ENCODE assay signal across 20 cellular contexts in genomic region chr4:4408132-4408523, GRCh38. TPM values are rescaled to one million over a fixed set of nuclear protein-coding genes. Genes with fewer than 3 reads are reported as not detected.
DNase-seq lines count a peak whose midpoint lies in the region; ATAC-seq, FAIRE-seq and TF ChIP-seq lines count a peak whose summit lies in the region.
"Had no signal": no experiment of that assay in that cellular context is flagged by ENCODE, and none has a peak within 500 bp of the region (broad histone marks: within the 10 kb centered on the region; RNA-seq: fewer than 3 reads in every experiment).

No MANE protein-coding gene starts in this region.

- H3K9ac ChIP-seq in BLaER1 treated with 17β-estradiol and CSF1 and Interleukin-3, amounts not matched to agents 10 nM and 100 nM, result no peak overlapping the region
- no peak overlapping the region for H3K9ac ChIP-seq in OCI-LY1 (ENCODE audit: low read length)
- H3K9ac ChIP-seq in kidney (ENCODE audit: low read length in 2 of 2), result no peak overlapping the region

- peaks cover 22 to 43% (median 37%) of the 10 kb centered on the region in 11 experiments; a peak in 21 of 22 replicates for H3K27me3 ChIP-seq in BLaER1 treated with 17β-estradiol and CSF1 and Interleukin-3, amounts not matched to agents 10 nM and 100 nM
- H3K27me3 ChIP-seq in OCI-LY1 (ENCODE audit: insufficient read depth, low read length), result no peaks in the 10 kb centered on the region
- H3K27me3 ChIP-seq in suprapubic skin, result peaks cover 8% of the 10 kb centered on the region

- no peaks in the 10 kb centered on the region for H3K4me1 ChIP-seq in A549
- H3K4me1 ChIP-seq in BLaER1 treated with 17β-estradiol and CSF1 and Interleukin-3, amounts not matched to agents 10 nM and 100 nM, result peaks cover 0 to 41% (median 30%) of the 10 kb centered on the region in 10 experiments; a peak in 16 of 20 replicates
- H3K4me1 ChIP-seq in OCI-LY1 (ENCODE audit: insufficient read depth, low read length, severe bottlenecking), result peaks cover 32% of the 10 kb centered on the region
- no peaks in the 10 kb centered on the region for H3K4me1 ChIP-seq in kidney (ENCODE audit: control insufficient read depth in 1 of 2, insufficient read depth in 1 of 2, low read depth in 1 of 2, low read length in 2 of 2)
- peaks cover 13% of the 10 kb centered on the region for H3K4me1 ChIP-seq in suprapubic skin

- no peak for FAIRE-seq in A549 (lab: Jason Lieb, UNC)
- no peak for FAIRE-seq in kidney (lab: Jason Lieb, UNC)
- FAIRE-seq: D721Med, GM12892, GM19239, H54 had no signal

- no peak overlapping the region for H3K4me3 ChIP-seq in A549
- no peak overlapping the region for H3K4me3 ChIP-seq in BLaER1 treated with 17β-estradiol and CSF1 and Interleukin-3, amounts not matched to agents 10 nM and 100 nM
- no peak overlapping the region for H3K4me3 ChIP-seq in OCI-LY1 (ENCODE audit: low read depth, low read length, poor library complexity, severe bottlenecking)
- no peak overlapping the region for H3K4me3 ChIP-seq in kidney (ENCODE audit: low read length in 2 of 2)
- no peak overlapping the region for H3K4me3 ChIP-seq in suprapubic skin

- no peak for TF ChIP-seq POLR2A in A549 (IDR thresholded peaks at IDR 0.05; ENCODE audit: low read length)
- no peak for TF ChIP-seq POLR2A in suprapubic skin (IDR thresholded peaks at IDR 0.05)

- intact Hi-C loops in kidney (cut with DNase I), result no loop called here

- WGBS in A549 (ENCODE audit: missing lambda C conversion rate), result 36% methylated on average over 10 of the region's 13 CpGs
- WGBS in suprapubic skin, result 23% methylated on average over 10 of the region's 13 CpGs

- no peaks in the 10 kb centered on the region for H3K36me3 ChIP-seq in BLaER1 treated with 17β-estradiol and CSF1 and Interleukin-3, amounts not matched to agents 10 nM and 100 nM
- H3K36me3 ChIP-seq in OCI-LY1 (ENCODE audit: insufficient read depth, low read length) (peaks cover 35% of the 10 kb centered on the region), kidney (ENCODE audit: control insufficient read depth in 1 of 2, insufficient read depth in 2 of 2, low read length in 2 of 2) (no peaks in the 10 kb centered on the region), suprapubic skin (peaks cover 8% of the 10 kb centered on the region)

- no peak overlapping the region for H3K4me2 ChIP-seq in A549
- peak overlapping the region in 8 of 11 experiments; percentile 53 to 85 (median 72); a peak in 14 of 22 replicates for H3K4me2 ChIP-seq in BLaER1 treated with 17β-estradiol and CSF1 and Interleukin-3, amounts not matched to agents 10 nM and 100 nM
- H3K4me2 ChIP-seq in OCI-LY1 (ENCODE audit: low read length), result no peak overlapping the region

- TF ChIP-seq CTCF in A549 (IDR thresholded peaks at IDR 0.05), result no peak
- no peak for TF ChIP-seq CTCF in OCI-LY1 (IDR thresholded peaks at IDR 0.05; ENCODE audit: low read length)
- no peak for TF ChIP-seq CTCF in kidney (IDR thresholded peaks at IDR 0.05; ENCODE audit: borderline replicate concordance, extremely low read depth, insufficient read depth)
- TF ChIP-seq CTCF in suprapubic skin (IDR thresholded peaks at IDR 0.05), result no peak

- H2AFZ ChIP-seq in OCI-LY1 (ENCODE audit: low read length), result no peak overlapping the region

- POLR2A ChIA-PET in A549 (lab: Yijun Ruan, JAX), result no interaction called here

- peaks cover 0 to 33% (median 0%) of the 10 kb centered on the region in 11 experiments; a peak in 7 of 22 replicates for H4K20me1 ChIP-seq in BLaER1 treated with 17β-estradiol and CSF1 and Interleukin-3, amounts not matched to agents 10 nM and 100 nM
- H4K20me1 ChIP-seq in OCI-LY1 (ENCODE audit: insufficient read depth, low read length), result no peaks in the 10 kb centered on the region

- no peaks in the 10 kb centered on the region for H3K9me2 ChIP-seq in OCI-LY1 (ENCODE audit: low read depth, low read length)

- H3K27ac ChIP-seq in A549 (no peak overlapping the region), OCI-LY1 (ENCODE audit: low read depth, low read length, poor library complexity, severe bottlenecking) (peak overlapping the region; percentile 67), kidney (ENCODE audit: low read depth in 2 of 2, low read length in 2 of 2) (no peak overlapping the region), suprapubic skin (no peak overlapping the region)
- no peak overlapping the region for H3K27ac ChIP-seq in BLaER1 treated with 17β-estradiol and CSF1 and Interleukin-3, amounts not matched to agents 10 nM and 100 nM

- CTCF ChIA-PET in A549 (lab: Yijun Ruan, JAX), result no interaction called here

- no peak for TF ChIP-seq EP300 in A549 (IDR thresholded peaks at IDR 0.05)
- no peak for TF ChIP-seq EP300 in suprapubic skin (IDR thresholded peaks at IDR 0.05)

- no peaks in the 10 kb centered on the region for H3K79me2 ChIP-seq in OCI-LY1 (ENCODE audit: insufficient read depth, low read length)

- no peaks in the 10 kb centered on the region for H3F3A ChIP-seq in OCI-LY1 (ENCODE audit: insufficient read depth, low read length)

- ATAC-seq in A549 (peak; percentile 19 to 25; a peak in 3 of 6 replicates), GM19023 (IDR thresholded peaks at IDR 0.05; ENCODE audit: unreplicated experiment) (no peak)

- H3K9me3 ChIP-seq in A549 (no peaks in the 10 kb centered on the region), OCI-LY1 (ENCODE audit: low read length) (no peaks in the 10 kb centered on the region), kidney (ENCODE audit: control insufficient read depth in 1 of 2, low read length in 2 of 2) (no peaks in the 10 kb centered on the region), suprapubic skin (no peaks in the 10 kb centered on the region)
- H3K9me3 ChIP-seq in BLaER1 treated with 17β-estradiol and CSF1 and Interleukin-3, amounts not matched to agents 10 nM and 100 nM (replicated peaks in 1 of 11), result no peaks in the 10 kb centered on the region

- no peak for DNase-seq in A549 (ENCODE audit: low read depth in 1 of 2, low spot score in 1 of 2)
- peak; percentile 37 for DNase-seq in kidney
- no peak for DNase-seq in suprapubic skin (ENCODE audit: low spot score in 2 of 2)
- DNase-seq in epidermal melanocyte (ENCODE audit: insufficient read length, low spot score), result no peak
- DNase-seq: AML-193; C1 segment of cervical spinal cord; CD4-positive, alpha-beta memory T cell; COR-L47; DMS153; DMS79 treated with DMSO at 0.1 percent for 48 hours; GDM1; IMR-90; KG1 had no signal

- no peak for TF ChIP-seq RAD21 in A549 (conservative IDR thresholded peaks at IDR 0.05 in 1 of 2, IDR thresholded peaks at IDR 0.05 in 1 of 2)

TF ChIP-seq in A549, 52 proteins besides CTCF, POLR2A, EP300 and RAD21 (continues in another document):
- TF ChIP-seq FOSL2 (IDR thresholded peaks at IDR 0.05) (no peak), FOSL2 (CRISPR knock-in tag; IDR thresholded peaks at IDR 0.05) (no peak), FOSB (CRISPR knock-in tag; IDR thresholded peaks at IDR 0.05) (no peak), NFE2L2 (conservative IDR thresholded peaks at IDR 0.05; ENCODE audit: low read length) (no peak), ATOH8 (CRISPR knock-in tag; IDR thresholded peaks at IDR 0.05; ENCODE audit: low read depth) (no peak), KDM5A (IDR thresholded peaks at IDR 0.05) (no peak), PBX3 (IDR thresholded peaks at IDR 0.05) (no peak), REST (IDR thresholded peaks at IDR 0.05) (no peak)

RNA-seq across cellular contexts. Expression of gene NSG1, which starts 21.2 kb away (rescaled TPM):
- polyA plus RNA-seq in A549 (2011; rRNA removed) (0.34 and 0.44 TPM in 2 replicates), A549 (2017; fragmentation: RNase III; extraction: RNeasy Plus Mini Kit Qiagen cat#74134 plus additional on column Dnase treatment) (0.25 to 0.49 TPM (median 0.26 TPM) in 3 replicates), kidney (ENCODE audit: insufficient read depth, low read depth, low replicate concordance) (4.7 TPM)
- polyA plus RNA-seq in A549 (2012; cell fraction: cytosol; rRNA removed), result 0.40 and 0.56 TPM in 2 replicates
- 0.22 and 0.40 TPM in 2 replicates for polyA plus RNA-seq in A549 (2012; cell fraction: nucleus; rRNA removed)
- polyA minus RNA-seq in A549 (2011; rRNA and poly(A)+ RNA removed), result not detected in 2 replicates
- total RNA-seq in kidney (9.5 TPM), suprapubic skin (100 to 1,000 TPM in 3 of 4 donors, 10 to 100 TPM in 1; 42.2 to 157 (median 114) TPM)

Comparison
In these comparisons a context has a peak if more than half of its experiments do, and no peak if none do; other contexts are left out.
1. H3K4me2 ChIP-seq: peak in BLaER1 treated with 17β-estradiol and CSF1 and Interleukin-3, amounts not matched to agents 10 nM and 100 nM (8 of 11); none in A549 (single experiment) and OCI-LY1 (single experiment).